Comparison of ENCODE assay signal across 21 cellular contexts in the genomic region with DNA sequence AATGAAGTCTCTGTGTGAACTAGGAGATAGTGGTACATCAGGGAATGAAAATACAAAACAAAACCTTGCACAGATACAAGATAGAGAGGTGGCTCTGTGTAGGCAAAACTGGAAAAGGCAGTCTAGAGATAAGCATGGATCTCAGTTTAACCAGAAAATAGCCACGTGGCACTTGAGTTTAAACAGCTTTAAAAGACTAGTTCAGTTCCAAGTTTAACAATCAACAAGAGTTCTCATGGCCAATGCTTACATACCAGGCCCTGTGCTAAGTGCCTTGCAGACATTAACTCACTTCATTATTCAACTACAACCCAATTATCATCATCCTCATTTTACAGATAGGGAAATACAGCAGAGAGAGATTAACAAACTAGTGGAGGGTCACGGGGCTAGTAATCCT.
"Had no signal": no experiment of that assay in that cellular context is flagged by ENCODE, and none has a peak within 500 bp of the region (broad histone marks: within the 10 kb centered on the region; RNA-seq: fewer than 3 reads in every experiment).

No MANE protein-coding gene starts in this region.

- H3K36me3 ChIP-seq: gastroesophageal sphincter, tibial nerve, upper lobe of right lung, vagina had no signal

- H3K4me3 Mint-ChIP-seq: natural killer cell treated with Interleukin-12 subunit alpha and Interleukin-12 subunit beta and Interleukin-15 and Interleukin-18, amount 100 ng/mL, for 72 hours; stimulated activated naive B cell treated with anti-CD40 and anti-IgM and Interleukin-4, amounts not matched to agents 10 μg/mL and 1 μg/mL and 100 μg/mL, for 72 hours; stimulated activated naive CD8-positive, alpha-beta T cell treated with anti-CD3 and anti-CD28 coated beads, Interleukin-15, amount 100 ng/mL, for 72 hours had no signal

- H3K27me3 ChIP-seq: gastroesophageal sphincter, testis, tibial nerve, upper lobe of right lung, vagina had no signal

- H3K27me3 Mint-ChIP-seq: natural killer cell treated with Interleukin-12 subunit alpha and Interleukin-12 subunit beta and Interleukin-15 and Interleukin-18, amount 100 ng/mL, for 72 hours; stimulated activated naive B cell treated with anti-CD40 and anti-IgM and Interleukin-4, amounts not matched to agents 10 μg/mL and 1 μg/mL and 100 μg/mL, for 72 hours; stimulated activated naive CD8-positive, alpha-beta T cell treated with anti-CD3 and anti-CD28 coated beads, Interleukin-15, amount 100 ng/mL, for 72 hours had no signal

- H3K9me3 ChIP-seq: gastroesophageal sphincter, psoas muscle, testis, upper lobe of right lung, vagina had no signal

- H3K4me1 ChIP-seq: gastroesophageal sphincter, parathyroid adenoma, psoas muscle, testis, tibial nerve, vagina had no signal

- H3K4me1 Mint-ChIP-seq: stimulated activated naive B cell treated with anti-CD40 and anti-IgM and Interleukin-4, amounts not matched to agents 10 μg/mL and 1 μg/mL and 100 μg/mL, for 72 hours; stimulated activated naive CD8-positive, alpha-beta T cell treated with anti-CD3 and anti-CD28 coated beads, Interleukin-15, amount 100 ng/mL, for 72 hours had no signal

- H3K79me2 ChIP-seq: parathyroid adenoma had no signal

- H3K9me3 Mint-ChIP-seq: stimulated activated naive B cell treated with anti-CD40 and anti-IgM and Interleukin-4, amounts not matched to agents 10 μg/mL and 1 μg/mL and 100 μg/mL, for 72 hours; stimulated activated naive CD8-positive, alpha-beta T cell treated with anti-CD3 and anti-CD28 coated beads, Interleukin-15, amount 100 ng/mL, for 72 hours had no signal

- H3K27ac ChIP-seq: gastroesophageal sphincter, parathyroid adenoma, psoas muscle, testis, tibial nerve, upper lobe of right lung, vagina had no signal

- H2AFZ ChIP-seq: parathyroid adenoma had no signal

- FAIRE-seq: endometrium, kidney had no signal

- DNase-seq: effector memory CD4-positive, alpha-beta T cell; glutamatergic neuron; kidney; left colon; mammary epithelial cell; psoas muscle; retina; stimulated activated CD4-positive, alpha-beta T cell treated with anti-CD3 and anti-CD28 coated beads, Interleukin-2, amount 100 ng/mL, for 24 hours; stimulated activated CD4-positive, alpha-beta T cell treated with anti-CD3 and anti-CD28 coated beads, Interleukin-4, amount 100 ng/mL, for 4 hours; stimulated activated naive B cell treated with anti-CD40 and anti-IgM and Interleukin-4, amounts not matched to agents 10 μg/mL and 1 μg/mL and 100 μg/mL, for 72 hours; stimulated activated naive CD8-positive, alpha-beta T cell treated with anti-CD3 and anti-CD28 coated beads, Interleukin-15, amount 100 ng/mL, for 72 hours; testis; upper lobe of right lung had no signal

- H3K27ac Mint-ChIP-seq: natural killer cell treated with Interleukin-12 subunit alpha and Interleukin-12 subunit beta and Interleukin-15 and Interleukin-18, amount 100 ng/mL, for 72 hours; stimulated activated naive B cell treated with anti-CD40 and anti-IgM and Interleukin-4, amounts not matched to agents 10 μg/mL and 1 μg/mL and 100 μg/mL, for 72 hours; stimulated activated naive CD8-positive, alpha-beta T cell treated with anti-CD3 and anti-CD28 coated beads, Interleukin-15, amount 100 ng/mL, for 72 hours had no signal

- H3K36me3 Mint-ChIP-seq: natural killer cell treated with Interleukin-12 subunit alpha and Interleukin-12 subunit beta and Interleukin-15 and Interleukin-18, amount 100 ng/mL, for 72 hours; stimulated activated naive B cell treated with anti-CD40 and anti-IgM and Interleukin-4, amounts not matched to agents 10 μg/mL and 1 μg/mL and 100 μg/mL, for 72 hours had no signal

- H3K4me3 ChIP-seq: gastroesophageal sphincter, psoas muscle, testis, tibial nerve, upper lobe of right lung, vagina had no signal

- ATAC-seq: esophagus mucosa; gastroesophageal sphincter; left colon; natural killer cell treated with Interleukin-12 subunit alpha and Interleukin-12 subunit beta and Interleukin-15 and Interleukin-18, amount 100 ng/mL, for 72 hours; psoas muscle; sciatic nerve; stimulated activated naive B cell treated with anti-CD40 and anti-IgM and Interleukin-4, amounts not matched to agents 10 μg/mL and 1 μg/mL and 100 μg/mL, for 72 hours; stimulated activated naive CD8-positive, alpha-beta T cell treated with anti-CD3 and anti-CD28 coated beads, Interleukin-15, amount 100 ng/mL, for 72 hours; upper lobe of right lung had no signal

- H3K9ac ChIP-seq: parathyroid adenoma had no signal
